19 cellular contexts compared by ENCODE assay signal in genomic region chr1:18874600-18874999, GRCh38. TPM values are rescaled to one million over a fixed set of nuclear protein-coding genes. Genes with fewer than 3 reads are reported as not detected.
"Had no signal": no experiment of that assay in that cellular context is flagged by ENCODE, and none has a peak within 500 bp of the region (broad histone marks: within the 10 kb centered on the region; RNA-seq: fewer than 3 reads in every experiment).

No MANE protein-coding gene starts in this region.

- H3K4me2 ChIP-seq: smooth muscle cell had no signal

- H2AFZ ChIP-seq: parathyroid adenoma had no signal

- H3K27me3 ChIP-seq: esophagus squamous epithelium, left lung, sigmoid colon, thyroid gland, upper lobe of right lung had no signal

- FAIRE-seq: bronchial epithelial cell, colon, endometrium, frontal cortex had no signal

- H3K36me3 ChIP-seq: sigmoid colon, thyroid gland, upper lobe of right lung had no signal

- H3K4me1 ChIP-seq: parathyroid adenoma, thyroid gland, upper lobe of right lung had no signal

- H3K9me3 ChIP-seq: esophagus squamous epithelium, left lung, sigmoid colon, thyroid gland, upper lobe of right lung had no signal

- H3K27ac ChIP-seq: epithelial cell of prostate, esophagus squamous epithelium, left lung, parathyroid adenoma, sigmoid colon, thyroid gland, upper lobe of right lung had no signal

- H3K9ac ChIP-seq: parathyroid adenoma had no signal

- H3K4me3 ChIP-seq: esophagus squamous epithelium, left lung, sigmoid colon, smooth muscle cell, thyroid gland, upper lobe of right lung had no signal

RNA-seq across cellular contexts. Expression of gene TAS1R2, which starts 15.1 kb away (rescaled TPM):
- total RNA-seq: activated CD4-positive, alpha-beta T cell treated with anti-CD3 and anti-CD28 coated beads for 36 hours; bronchial epithelial cell; dermis microvascular lymphatic vessel endothelial cell; esophagus squamous epithelium; frontal cortex; left lung; lung microvascular endothelial cell; sigmoid colon; smooth muscle cell; T-helper 1 cell treated with Interleukin-12 subunit alpha and Interleukin-12 subunit beta and Interleukin-4 antibody, amounts not matched to agents 30 ng/mL and 1 ng/mL, for 36 hours; thyroid gland; upper lobe of right lung had no signal
- polyA plus RNA-seq: adipose tissue, keratinocyte, neural cell, sigmoid colon, smooth muscle cell had no signal
